12 cellular contexts compared by ENCODE assay signal in genomic region chr17:18966831-18967624, GRCh38. TPM values are rescaled to one million over a fixed set of nuclear protein-coding genes. Genes with fewer than 3 reads are reported as not detected.
DNase-seq lines count a peak whose midpoint lies in the region; ATAC-seq and TF ChIP-seq lines count a peak whose summit lies in the region.
"Had no signal": no experiment of that assay in that cellular context is flagged by ENCODE, and none has a peak within 500 bp of the region (broad histone marks: within the 10 kb centered on the region; RNA-seq: fewer than 3 reads in every experiment).

No MANE protein-coding gene starts in this region.

- intact Hi-C loops in A673 (cut with micrococcal nuclease; ENCODE audit: unreplicated experiment) (no loop called here), IMR-90 (cut with micrococcal nuclease) (no loop called here), natural killer cell (cut with micrococcal nuclease) (no loop called here)

- no peak for TF ChIP-seq RAD21 in IMR-90 (IDR thresholded peaks at IDR 0.05; ENCODE audit: low read length)

- TF ChIP-seq CTCF in A673 (conservative IDR thresholded peaks at IDR 0.05; ENCODE audit: low read depth, low read length) (no peak), IMR-90 (conservative IDR thresholded peaks at IDR 0.05; ENCODE audit: low read depth, low read length) (no peak), astrocyte of the spinal cord (IDR thresholded peaks at IDR 0.05; ENCODE audit: low read depth, low read length) (no peak), natural killer cell (IDR thresholded peaks at IDR 0.05) (no peak)

- H3K56ac ChIP-seq in IMR-90 (ENCODE audit: extremely low read depth, insufficient read depth, low read length) = no peak overlapping the region

- ATAC-seq in IMR-90 (ENCODE audit: low read depth) = peak; percentile 80
- no peak for ATAC-seq in natural killer cell
- no peak for ATAC-seq in HG03439 (IDR thresholded peaks at IDR 0.05; ENCODE audit: unreplicated experiment)
- ATAC-seq: gastroesophageal sphincter had no signal

- BruUV-seq in A673 (replicated peaks; lab: Mats Ljungman, UMichigan) (no TSS peak), IMR-90 (replicated peaks; lab: Mats Ljungman, UMichigan) (no TSS peak)

- no peaks in the 10 kb centered on the region for H4K20me1 ChIP-seq in IMR-90 (ENCODE audit: insufficient read depth, low read length)
- H4K20me1 ChIP-seq: BLaER1 treated with 17β-estradiol and CSF1 and Interleukin-3, amounts not matched to agents 10 nM and 100 nM had no signal

- no peak overlapping the region for H4K5ac ChIP-seq in IMR-90 (ENCODE audit: low read depth, low read length)

- DNase-seq in A673 (ENCODE audit: low spot score) (peak; percentile 23), IMR-90 (peak; percentile 52), astrocyte of the spinal cord (ENCODE audit: low read depth, low spot score) (peak; percentile 44), islet precursor cell (peak; percentile 74), SKM-1 treated with dmso at 0.1 percent for 144 hours (lab: John Stamatoyannopoulos, UW; ENCODE audit: unreplicated experiment) (no peak), natural killer cell (no peak), hippocampal formation (lab: John Stamatoyannopoulos, UW) (no peak)

- no peak overlapping the region for H3K4me3 ChIP-seq in A673 (ENCODE audit: low read depth, low read length, poor library complexity, severe bottlenecking)
- no peak overlapping the region for H3K4me3 ChIP-seq in IMR-90 (ENCODE audit: insufficient read depth, low read depth, low read length)
- H3K4me3 ChIP-seq in astrocyte of the spinal cord (ENCODE audit: low read depth, low read length) = no peak overlapping the region
- H3K4me3 ChIP-seq: BLaER1 treated with 17β-estradiol and CSF1 and Interleukin-3, amounts not matched to agents 10 nM and 100 nM; gastroesophageal sphincter had no signal

- peaks cover 0 to 5% of the 10 kb centered on the region in 2 donors for H3K27me3 Mint-ChIP-seq in natural killer cell (ENCODE audit: low read depth in 2 of 2)
- H3K27me3 Mint-ChIP-seq: activated naive CD8-positive, alpha-beta T cell had no signal

- H3K18ac ChIP-seq in IMR-90 (ENCODE audit: low read depth, low read length) = no peak overlapping the region

- H3K36me3 ChIP-seq in A673 (ENCODE audit: insufficient read depth, low read length, poor library complexity, severe bottlenecking) (no peaks in the 10 kb centered on the region), IMR-90 (ENCODE audit: control insufficient read depth, insufficient read depth, low read length) (peaks cover 18% of the 10 kb centered on the region)

- no peaks in the 10 kb centered on the region for H3K36me3 Mint-ChIP-seq in natural killer cell

- in situ Hi-C loops in IMR-90 (cut with MboI; ENCODE audit: low sequenced_read_pairs) = no loop called here
- in situ Hi-C loops in astrocyte of the spinal cord (cut with HindIII; ENCODE audit: low sequenced_read_pairs) = no loop called here

- WGBS in IMR-90 (ENCODE audit: extremely low coverage in 2 of 2, insufficient read length in 1 of 2), 2 experiments = 49% methylated on average over 12 of the region's 19 CpGs; no CpG with 5 or more reads in 1 of the 2 experiments

- no peak overlapping the region for H3K27ac Mint-ChIP-seq in natural killer cell
- H3K27ac Mint-ChIP-seq: activated naive CD8-positive, alpha-beta T cell had no signal

- H3K9me3 Mint-ChIP-seq in natural killer cell = no peaks in the 10 kb centered on the region

- peaks cover 0 to 5% of the 10 kb centered on the region in 2 donors for H3K4me1 Mint-ChIP-seq in natural killer cell

- no peak overlapping the region for H3K14ac ChIP-seq in IMR-90 (replicated peaks; ENCODE audit: low read depth, low read length)

- no peak overlapping the region for H2BK120ac ChIP-seq in IMR-90 (ENCODE audit: low read depth, low read length)

- CTCF ChIA-PET in A673 (lab: Charles Lee) = no interaction called here
- CTCF ChIA-PET in IMR-90 (lab: Yijun Ruan, JAX) = no interaction called here

- POLR2A ChIA-PET in A673 (lab: Charles Lee; ENCODE audit: low non-redundant PET) = no interaction called here
- POLR2A ChIA-PET in IMR-90 (lab: Charles Lee; ENCODE audit: unreplicated experiment) = no interaction called here

- dilution Hi-C loops in IMR-90 (cut with HindIII; ENCODE audit: low sequenced_read_pairs, unreplicated experiment) = no loop called here

- no peak overlapping the region for H4K8ac ChIP-seq in IMR-90 (ENCODE audit: low read depth in 2 of 2, low read length in 2 of 2)

- H3K4ac ChIP-seq in IMR-90 (ENCODE audit: low read depth, low read length) = no peak overlapping the region

- H3K23ac ChIP-seq in IMR-90 (ENCODE audit: low read depth, low read length) = no peak overlapping the region

- peaks cover 9% of the 10 kb centered on the region; the same call in 1 of the 2 replicates for H3K9me1 ChIP-seq in IMR-90 (ENCODE audit: insufficient read depth, low read length)

- H3K4me3 Mint-ChIP-seq in natural killer cell = no peak overlapping the region
- H3K4me3 Mint-ChIP-seq: activated naive CD8-positive, alpha-beta T cell had no signal

- H4K91ac ChIP-seq in IMR-90 (ENCODE audit: insufficient read depth, low read depth, low read length) = no peak overlapping the region

- no peak overlapping the region for H3K9ac ChIP-seq in IMR-90 (ENCODE audit: low read depth, low read length)

- no peak for TF ChIP-seq POLR2A in IMR-90 (IDR thresholded peaks at IDR 0.05; ENCODE audit: low read depth, low read length)

- peaks cover 2 to 5% of the 10 kb centered on the region in 2 experiments; a peak in 2 of 4 replicates for H3K79me1 ChIP-seq in IMR-90 (ENCODE audit: low read depth in 1 of 2, low read length in 2 of 2)

- no peak overlapping the region; the same call in 1 of the 2 replicates for H3K4me2 ChIP-seq in IMR-90 (ENCODE audit: low read depth, low read length)

- H2BK5ac ChIP-seq in IMR-90 (ENCODE audit: low read depth, low read length, poor library complexity, severe bottlenecking) = no peak overlapping the region

- H3K27me3 ChIP-seq in A673 (replicated peaks; ENCODE audit: insufficient read depth, low read depth, low read length, poor library complexity) (no peaks in the 10 kb centered on the region), IMR-90 (ENCODE audit: control insufficient read depth, insufficient read depth, low read length) (no peaks in the 10 kb centered on the region)
- H3K27me3 ChIP-seq: BLaER1 treated with 17β-estradiol and CSF1 and Interleukin-3, amounts not matched to agents 10 nM and 100 nM; gastroesophageal sphincter had no signal

- peak overlapping the region; percentile 32; the same call in 1 of the 2 replicates for H2AK5ac ChIP-seq in IMR-90 (ENCODE audit: low read depth, low read length)

- H2BK20ac ChIP-seq in IMR-90 (ENCODE audit: low read depth, low read length) = no peak overlapping the region

- peaks cover 6% of the 10 kb centered on the region for H3K4me1 ChIP-seq in A673 (ENCODE audit: insufficient read depth, low read length, poor library complexity, severe bottlenecking)
- H3K4me1 ChIP-seq in IMR-90 (ENCODE audit: control insufficient read depth, insufficient read depth, low read length) = peaks cover 19% of the 10 kb centered on the region

- no peak overlapping the region for H2BK15ac ChIP-seq in IMR-90 (ENCODE audit: low read depth, low read length)

- H3K27ac ChIP-seq in A673 (ENCODE audit: low read depth, low read length, poor library complexity, severe bottlenecking) (no peak overlapping the region), IMR-90 (ENCODE audit: insufficient read depth, low read length) (no peak overlapping the region)
- H3K27ac ChIP-seq: gastroesophageal sphincter had no signal

- H3K9me3 ChIP-seq in A673 (ENCODE audit: low read depth, low read length, poor library complexity, severe bottlenecking) (no peaks in the 10 kb centered on the region), IMR-90 (ENCODE audit: control insufficient read depth, insufficient read depth, low read length) (no peaks in the 10 kb centered on the region)
- H3K9me3 ChIP-seq: BLaER1 treated with 17β-estradiol and CSF1 and Interleukin-3, amounts not matched to agents 10 nM and 100 nM; gastroesophageal sphincter had no signal

- peak overlapping the region; percentile 63 for H2AFZ ChIP-seq in IMR-90 (replicated peaks; ENCODE audit: low read length, poor library complexity)

- peak overlapping the region; percentile 58 for H2AK9ac ChIP-seq in IMR-90 (replicated peaks; ENCODE audit: low read depth, low read length, poor library complexity)

TF ChIP-seq in IMR-90, 13 proteins besides CTCF, POLR2A, EP300 and RAD21:
- peak; percentile 32; the same call in 1 of the 2 replicates for TF ChIP-seq MAZ (IDR thresholded peaks at IDR 0.05; ENCODE audit: borderline replicate concordance, low read depth, low read length)
- TF ChIP-seq CHD1 (IDR thresholded peaks at IDR 0.05; ENCODE audit: low read depth, low read length) = no peak
- no peak for TF ChIP-seq FOS (IDR thresholded peaks at IDR 0.05; ENCODE audit: low read depth, low read length)
- TF ChIP-seq MAFK (IDR thresholded peaks at IDR 0.05; ENCODE audit: low read depth, low read length) = no peak
- peak; percentile 40; the same call in 1 of the 2 replicates for TF ChIP-seq MXI1 (IDR thresholded peaks at IDR 0.05; ENCODE audit: borderline replicate concordance, low read depth, low read length)

RNA-seq across cellular contexts. Expression of gene SLC5A10, which starts 15.1 kb away (rescaled TPM):
- total RNA-seq in A673 (2021) (not detected in 2 replicates), IMR-90 (2012; rRNA removed) (not detected in 2 replicates), natural killer cell (under 1 TPM in 1 of 3 donors, not detected in 2; 0.28 TPM)
- not detected in 2 replicates for polyA plus RNA-seq in IMR-90 (2012; rRNA removed)
- polyA plus RNA-seq in IMR-90 (2012; cell fraction: cytosol; rRNA removed) = not detected in 2 replicates
- 0.04 TPM in 1 of 2 replicates, not detected in the other for polyA plus RNA-seq in IMR-90 (2012; cell fraction: nucleus; rRNA removed; ENCODE audit: low replicate concordance)
- total RNA-seq: gastroesophageal sphincter had no signal
- polyA plus RNA-seq: neural cell had no signal

RNA-seq across cellular contexts. Expression of gene FAM83G, which starts 37.5 kb away (rescaled TPM):
- total RNA-seq in A673 (2021) = 9.6 and 12.4 TPM in 2 replicates
- 9.5 and 10.3 TPM in 2 replicates for total RNA-seq in IMR-90 (2012; rRNA removed)
- polyA plus RNA-seq in IMR-90 (2012; rRNA removed) = 12.6 and 14.1 TPM in 2 replicates
- polyA plus RNA-seq in IMR-90 (2012; cell fraction: cytosol; rRNA removed) = 7.5 and 10.0 TPM in 2 replicates
- 16.3 and 36.3 TPM in 2 replicates for polyA plus RNA-seq in IMR-90 (2012; cell fraction: nucleus; rRNA removed; ENCODE audit: low replicate concordance)
- total RNA-seq in natural killer cell = 1 to 10 TPM; 3.8 to 6.5 (median 4.3) TPM
- polyA plus RNA-seq: neural cell had no signal

Comparison
In these comparisons a context has a peak if more than half of its experiments do, and no peak if none do; other contexts are left out.
1. DNase-seq: peak in A673 (single experiment), IMR-90 (single experiment), astrocyte of the spinal cord (single experiment) and islet precursor cell (single experiment); none in SKM-1 treated with dmso at 0.1 percent for 144 hours (single experiment), natural killer cell (single experiment) and hippocampal formation (0 of 2).